ENCODE assay signal across 18 cellular contexts in the genomic region with DNA sequence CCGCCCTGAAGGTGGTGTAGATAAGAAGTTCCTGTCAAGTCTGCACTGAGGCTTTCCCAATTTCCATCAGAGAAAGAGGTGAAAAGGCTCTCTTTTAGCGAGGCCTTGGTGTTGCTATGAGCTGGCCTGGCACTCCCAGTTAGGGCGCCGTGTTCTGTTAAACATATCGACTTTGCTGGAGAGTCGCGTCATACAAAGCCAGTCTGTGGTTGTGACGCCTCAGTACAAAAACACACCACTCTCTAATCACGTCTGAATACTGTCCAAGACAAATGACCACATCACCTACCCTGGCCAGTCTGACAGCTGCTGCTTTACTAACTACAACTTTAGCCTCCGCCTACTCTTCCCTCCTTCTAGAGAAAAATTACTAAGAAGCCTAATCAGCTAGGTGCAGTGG.
"Had no signal": no experiment of that assay in that cellular context is flagged by ENCODE, and none has a peak within 500 bp of the region (broad histone marks: within the 10 kb centered on the region; RNA-seq: fewer than 3 reads in every experiment).

No MANE protein-coding gene starts in this region.

- H3K36me3 ChIP-seq: colonic mucosa, heart left ventricle, right atrium auricular region, transverse colon had no signal

- H3K4me3 Mint-ChIP-seq: endodermal cell; naive thymus-derived CD8-positive, alpha-beta T cell; neural crest cell; stimulated activated effector memory CD8-positive, alpha-beta T cell treated with anti-CD3 and anti-CD28 coated beads, Interleukin-12 subunit alpha, Interleukin-12 subunit beta, amount 100 ng/mL, for 72 hours had no signal

- FAIRE-seq: frontal cortex had no signal

- H3K4me1 ChIP-seq: colonic mucosa, heart left ventricle, right atrium auricular region, transverse colon had no signal

- ATAC-seq: heart left ventricle; naive thymus-derived CD8-positive, alpha-beta T cell; stimulated activated effector memory CD8-positive, alpha-beta T cell treated with anti-CD3 and anti-CD28 coated beads, Interleukin-12 subunit alpha, Interleukin-12 subunit beta, amount 100 ng/mL, for 72 hours; stimulated activated naive CD8-positive, alpha-beta T cell treated with anti-CD3 and anti-CD28 coated beads, Interleukin-15, Interleukin-2, amounts not matched to agents 100 U/mL and 50 U/mL, for 24 hours had no signal

- H3K4me1 Mint-ChIP-seq: endodermal cell; neural crest cell; stimulated activated effector memory CD8-positive, alpha-beta T cell treated with anti-CD3 and anti-CD28 coated beads, Interleukin-12 subunit alpha, Interleukin-12 subunit beta, amount 100 ng/mL, for 72 hours had no signal

- DNase-seq: caudate nucleus; colonic mucosa; effector CD4-positive, alpha-beta T cell; endodermal cell; heart left ventricle; hippocampal formation; kidney glomerular epithelial cell; mesendoderm; naive thymus-derived CD8-positive, alpha-beta T cell; stimulated activated CD4-positive, alpha-beta T cell treated with anti-CD3 and anti-CD28 coated beads, Interleukin-4, amount 100 ng/mL, for 1 hour; stimulated activated CD8-positive, alpha-beta memory T cell treated with anti-CD3 and anti-CD28 coated beads, Interleukin-4, amount 100 ng/mL, for 48 hours; stimulated activated naive CD8-positive, alpha-beta T cell treated with anti-CD3 and anti-CD28 coated beads, Interleukin-15, Interleukin-2, amounts not matched to agents 100 U/mL and 50 U/mL, for 24 hours; transverse colon had no signal

- H3K27ac ChIP-seq: colonic mucosa, heart left ventricle, right atrium auricular region, transverse colon had no signal

- H3K36me3 Mint-ChIP-seq: stimulated activated effector memory CD8-positive, alpha-beta T cell treated with anti-CD3 and anti-CD28 coated beads, Interleukin-12 subunit alpha, Interleukin-12 subunit beta, amount 100 ng/mL, for 72 hours had no signal

- H3K27ac Mint-ChIP-seq: endodermal cell had no signal

- H3K9me3 Mint-ChIP-seq: naive thymus-derived CD8-positive, alpha-beta T cell; stimulated activated effector memory CD8-positive, alpha-beta T cell treated with anti-CD3 and anti-CD28 coated beads, Interleukin-12 subunit alpha, Interleukin-12 subunit beta, amount 100 ng/mL, for 72 hours had no signal

- H3K4me3 ChIP-seq: colonic mucosa, heart left ventricle, right atrium auricular region, smooth muscle cell, transverse colon had no signal

- H3K9me3 ChIP-seq: colonic mucosa, right atrium auricular region, transverse colon had no signal

- H3K27me3 ChIP-seq: colonic mucosa, right atrium auricular region, transverse colon had no signal
